37 cellular contexts compared by ENCODE assay signal in the genomic region with DNA sequence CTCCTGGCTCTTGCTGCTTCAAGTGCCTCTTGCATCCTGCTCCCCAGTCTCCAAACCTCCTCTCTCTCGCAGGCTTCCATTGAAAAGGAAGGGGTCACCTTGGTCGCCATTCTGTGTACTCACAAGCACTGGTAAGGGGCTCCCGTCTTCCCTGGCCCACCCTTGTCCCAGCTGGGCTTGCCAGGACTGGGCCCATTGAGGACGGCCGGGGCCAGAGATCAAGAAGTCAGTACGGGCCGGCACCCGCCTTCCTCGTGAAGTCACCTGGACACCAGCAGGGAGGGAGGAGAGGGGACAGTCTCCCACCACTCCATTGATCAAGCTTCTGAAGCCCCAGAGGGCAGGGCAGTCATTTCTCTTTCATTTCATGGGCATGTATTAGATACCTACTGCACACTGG. TPM values are rescaled to one million over a fixed set of nuclear protein-coding genes. Genes with fewer than 3 reads are reported as not detected.
"Had no signal": no experiment of that assay in that cellular context is flagged by ENCODE, and none has a peak within 500 bp of the region (broad histone marks: within the 10 kb centered on the region; RNA-seq: fewer than 3 reads in every experiment).

No MANE protein-coding gene starts in this region.

- H3K9me3 Mint-ChIP-seq: dendritic cell treated with granulocyte-macrophage colony-stimulating factor and Interleukin-4, amounts not matched to agents 40 ng/mL and 50 ng/mL, for 4 days; endodermal cell; naive thymus-derived CD8-positive, alpha-beta T cell; type B pancreatic cell had no signal

- H3K9ac ChIP-seq: parathyroid adenoma had no signal

- ATAC-seq: foreskin keratinocyte; gastroesophageal sphincter; heart right ventricle; left cardiac atrium; left lung; naive thymus-derived CD8-positive, alpha-beta T cell had no signal

- H3K9me3 ChIP-seq: colonic mucosa, esophagus muscularis mucosa, gastroesophageal sphincter, heart right ventricle, left lung, neutrophil, prostate gland, sigmoid colon, testis, tibial artery had no signal

- H2AFZ ChIP-seq: parathyroid adenoma had no signal

- H3K4me1 Mint-ChIP-seq: endodermal cell had no signal

- H3K79me2 ChIP-seq: parathyroid adenoma had no signal

- H3K4me1 ChIP-seq: colonic mucosa, esophagus muscularis mucosa, foreskin keratinocyte, gastroesophageal sphincter, heart right ventricle, left lung, parathyroid adenoma, prostate gland, sigmoid colon, testis had no signal

- H3K27ac Mint-ChIP-seq: dendritic cell treated with granulocyte-macrophage colony-stimulating factor and Interleukin-4, amounts not matched to agents 40 ng/mL and 50 ng/mL, for 4 days; endodermal cell; type B pancreatic cell had no signal

- DNase-seq: central memory CD4-positive, alpha-beta T cell; colonic mucosa; effector CD8-positive, alpha-beta T cell; endodermal cell; foreskin keratinocyte; heart right ventricle; hippocampal formation; left cardiac atrium; left lung; mesendoderm; naive thymus-derived CD8-positive, alpha-beta T cell; sigmoid colon; stimulated activated CD4-positive, alpha-beta T cell treated with anti-CD3 and anti-CD28 coated beads, Interleukin-2, amount 100 ng/mL, for 48 hours; stimulated activated naive CD4-positive, alpha-beta T cell; substantia nigra; testis; tibial artery had no signal

- H3K27ac ChIP-seq: colonic mucosa, esophagus muscularis mucosa, foreskin keratinocyte, gastroesophageal sphincter, heart right ventricle, left lung, neutrophil, parathyroid adenoma, prostate gland, sigmoid colon, testis, tibial artery had no signal

- H3K4me3 ChIP-seq: colonic mucosa, esophagus muscularis mucosa, gastroesophageal sphincter, heart right ventricle, left lung, prostate gland, sigmoid colon, testis, tibial artery had no signal

- H3K4me3 Mint-ChIP-seq: dendritic cell treated with granulocyte-macrophage colony-stimulating factor and Interleukin-4, amounts not matched to agents 40 ng/mL and 50 ng/mL, for 4 days; endodermal cell; naive thymus-derived CD8-positive, alpha-beta T cell; type B pancreatic cell had no signal

- H3K36me3 ChIP-seq: colonic mucosa, gastroesophageal sphincter, neutrophil, prostate gland, sigmoid colon had no signal

- H3K27me3 Mint-ChIP-seq: dendritic cell treated with granulocyte-macrophage colony-stimulating factor and Interleukin-4, amounts not matched to agents 40 ng/mL and 50 ng/mL, for 4 days; type B pancreatic cell had no signal

- H3K27me3 ChIP-seq: colonic mucosa, esophagus muscularis mucosa, foreskin keratinocyte, gastroesophageal sphincter, heart right ventricle, left lung, neutrophil, sigmoid colon, testis, tibial artery had no signal

- H3K36me3 Mint-ChIP-seq: naive thymus-derived CD8-positive, alpha-beta T cell had no signal

RNA-seq across cellular contexts. Expression of gene CATIP, which starts 16.0 kb away (rescaled TPM):
- total RNA-seq: chondrocyte; colonic mucosa; endothelial cell of umbilical vein; epithelial cell of proximal tubule; esophagus muscularis mucosa; foreskin keratinocyte; gastroesophageal sphincter; heart right ventricle; kidney epithelial cell; left cardiac atrium; lower leg skin; lung microvascular endothelial cell; myocyte; naive thymus-derived CD8-positive, alpha-beta T cell; omental fat pad; right cardiac atrium; sigmoid colon; skeletal muscle tissue; urinary bladder had no signal
- polyA plus RNA-seq: endothelial cell of umbilical vein; fibroblast of lung; foreskin keratinocyte; naive thymus-derived CD8-positive, alpha-beta T cell; neural cell; urinary bladder had no signal

RNA-seq across cellular contexts. Expression of gene SLC11A1, which starts 41.4 kb away (rescaled TPM):
- total RNA-seq: endothelial cell of umbilical vein, epithelial cell of proximal tubule had no signal
- polyA plus RNA-seq: neural cell had no signal

RNA-seq across cellular contexts. Expression of gene TMBIM1, which starts 48.4 kb away (rescaled TPM):
- polyA plus RNA-seq: neural cell had no signal
